Comparison of ENCODE assay signal across 8 cellular contexts in the genomic region with DNA sequence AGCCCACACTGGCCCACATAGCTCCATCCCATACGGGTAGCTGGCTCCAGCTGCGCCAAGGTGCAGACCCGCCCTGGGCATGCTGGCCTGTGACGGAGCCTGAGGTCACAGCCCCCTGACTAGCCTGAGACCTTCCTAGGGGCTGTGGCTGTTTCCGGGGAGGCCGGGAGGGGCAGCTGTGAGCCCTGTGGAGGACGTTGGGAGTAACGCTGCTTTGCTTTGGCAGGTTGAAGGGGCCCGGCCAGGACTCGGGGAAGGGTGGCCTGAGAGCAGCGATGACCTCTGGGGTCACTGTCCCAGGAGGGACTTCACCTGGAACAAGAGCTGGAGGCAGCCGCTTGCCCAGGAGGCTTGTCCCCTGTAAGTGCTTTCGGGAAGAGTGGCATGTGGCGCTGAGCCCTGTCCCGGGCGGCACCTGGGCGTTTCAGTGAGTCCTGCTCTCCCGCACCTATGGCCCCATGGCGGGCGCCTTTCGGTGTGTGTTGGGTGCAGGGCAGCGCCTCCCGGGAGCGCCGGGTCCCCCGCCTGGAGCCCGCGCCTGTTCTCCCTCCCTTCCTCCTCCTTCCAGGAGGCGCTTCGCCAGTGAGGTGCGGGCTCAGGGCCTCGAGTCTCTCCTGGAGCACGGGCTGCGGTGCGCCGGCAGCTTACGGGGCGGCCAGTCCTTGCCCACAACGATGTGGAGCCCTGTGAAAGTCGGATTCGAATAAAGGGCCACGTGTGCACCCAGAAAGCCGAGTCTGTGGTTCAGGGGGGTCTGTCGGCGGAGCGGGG. TPM values are rescaled to one million over a fixed set of nuclear protein-coding genes. Genes with fewer than 3 reads are reported as not detected.
DNase-seq lines count a peak whose midpoint lies in the region; ATAC-seq, FAIRE-seq and TF ChIP-seq lines count a peak whose summit lies in the region.

No MANE protein-coding gene starts in this region.

- H3K4me1 ChIP-seq in heart left ventricle (peaks cover 8 to 71% (median 64%) of the 10 kb centered on the region in 12 donors), mesodermal cell (ENCODE audit: control insufficient read depth, insufficient read depth, low read length, poor library complexity, severe bottlenecking) (peaks cover 35% of the 10 kb centered on the region)

- peaks cover 2 to 75% (median 59%) of the 10 kb centered on the region in 9 donors for H3K36me3 ChIP-seq in heart left ventricle
- H3K36me3 ChIP-seq in brain microvascular endothelial cell (replicated peaks), result peaks cover 45% of the 10 kb centered on the region
- peaks cover 68% of the 10 kb centered on the region for H3K36me3 ChIP-seq in mesodermal cell (ENCODE audit: control insufficient read depth, insufficient read depth, low read length)

- WGBS in heart left ventricle, 4 donors, result 71 to 81% (median 76%) methylated on average over 30 to 46 of the region's 46 CpGs
- 86 to 92% methylated on average over 34 to 39 of the region's 46 CpGs for WGBS in mesodermal cell (ENCODE audit: insufficient coverage in 2 of 2), 2 experiments

- no peaks in the 10 kb centered on the region for H3K27me3 ChIP-seq in heart left ventricle
- no peaks in the 10 kb centered on the region for H3K27me3 ChIP-seq in brain microvascular endothelial cell (replicated peaks)

- DNase-seq in heart left ventricle (peak in 1 of 5 donors; percentile 54), Right ventricle myocardium inferior (ENCODE audit: missing footprints) (no peak), brain microvascular endothelial cell (no peak), HTR-8/SVneo (ENCODE audit: insufficient read length, low spot score) (no peak), NCI-H1417 treated with DMSO at 0.1 percent for 48 hours (lab: John Stamatoyannopoulos, UW) (no peak), amniotic stem cell (lab: John Stamatoyannopoulos, UW) (no peak), medulla oblongata (ENCODE audit: extremely low spot score) (no peak)

- no peak for FAIRE-seq in HTR-8/SVneo (lab: Jason Lieb, UNC)

- peak overlapping the region in 10 of 12 donors; percentile 58 to 98 (median 78) for H3K4me3 ChIP-seq in heart left ventricle
- H3K4me3 ChIP-seq in brain microvascular endothelial cell (ENCODE audit: low read depth, low read length), result peak overlapping the region; percentile 43
- peak overlapping the region; percentile 52 for H3K4me3 ChIP-seq in mesodermal cell (ENCODE audit: extremely low read depth, insufficient read depth, low read length, poor library complexity, severe bottlenecking)

- no peak for ATAC-seq in heart left ventricle
- no peak for ATAC-seq in Right ventricle myocardium inferior

- H3K27ac ChIP-seq in heart left ventricle, result peak overlapping the region; percentile 86 to 100 (median 98)
- H3K27ac ChIP-seq in brain microvascular endothelial cell, result peak overlapping the region; percentile 94
- H3K27ac ChIP-seq in mesodermal cell (ENCODE audit: low read depth, low read length, severe bottlenecking), result peak overlapping the region; percentile 99

- in situ Hi-C loops in brain microvascular endothelial cell (cut with HindIII; ENCODE audit: low pct_ligation_motif_present, low sequenced_read_pairs), result no loop called here

- no peak for TF ChIP-seq POLR2A in heart left ventricle (IDR thresholded peaks at IDR 0.05)

- TF ChIP-seq CTCF in heart left ventricle (IDR thresholded peaks at IDR 0.05) (no peak), brain microvascular endothelial cell (IDR thresholded peaks at IDR 0.05; ENCODE audit: low read depth, low read length, missing control alignments) (no peak)

- intact Hi-C loops in heart left ventricle (cut with DNase I) (loop anchor here in 6 of 10 donors (5.0 to 10.0 kb wide), 7 partner anchors 81 to 781 kb away; a partner anchor contains a TSS), Right ventricle myocardium inferior (cut with DNase I) (no loop called here)

- H3K9me3 ChIP-seq in heart left ventricle (no peaks in the 10 kb centered on the region), mesodermal cell (ENCODE audit: control insufficient read depth, low read length) (no peaks in the 10 kb centered on the region)

RNA-seq across cellular contexts. Expression of a gene that starts 1.1 kb away (rescaled TPM):
- 10 to 100 TPM; 11.6 to 46.7 (median 18.7) TPM for total RNA-seq in heart left ventricle
- polyA plus RNA-seq in heart left ventricle, result 10 to 100 TPM; 23.8 to 56.4 TPM
- total RNA-seq in Right ventricle myocardium inferior, result 13.1 TPM
- 22.1 TPM for polyA plus RNA-seq in mesodermal cell (2013, experiment 1 of 2)
- 19.2 TPM for polyA plus RNA-seq in mesodermal cell (2013, experiment 2 of 2)

RNA-seq across cellular contexts. Expression of a gene that starts 5.1 kb away (rescaled TPM):
- total RNA-seq in heart left ventricle (100 to 1,000 TPM; 149 to 425 (median 269) TPM), Right ventricle myocardium inferior (219 TPM)
- 100 to 1,000 TPM; 217 to 282 TPM for polyA plus RNA-seq in heart left ventricle
- 231 TPM for polyA plus RNA-seq in mesodermal cell (2013, experiment 1 of 2)
- polyA plus RNA-seq in mesodermal cell (2013, experiment 2 of 2), result 221 TPM

RNA-seq across cellular contexts. Expression of a gene that starts 11.4 kb away (rescaled TPM):
- total RNA-seq in heart left ventricle (not detected), Right ventricle myocardium inferior (not detected)
- polyA plus RNA-seq in heart left ventricle, result not detected
- polyA plus RNA-seq in mesodermal cell (2013, experiment 1 of 2), result 21.0 TPM
- 13.1 TPM for polyA plus RNA-seq in mesodermal cell (2013, experiment 2 of 2)

RNA-seq across cellular contexts. Expression of a gene that starts 25.9 kb away (rescaled TPM):
- 100 to 1,000 TPM in 1 of 9 donors, 10 to 100 TPM in 8; 25.8 to 115 (median 60.5) TPM for total RNA-seq in heart left ventricle
- polyA plus RNA-seq in heart left ventricle, result 10 to 100 TPM; 31.5 to 33.6 TPM
- 62.8 TPM for total RNA-seq in Right ventricle myocardium inferior
- 101 TPM for polyA plus RNA-seq in mesodermal cell (2013, experiment 1 of 2)
- 84.0 TPM for polyA plus RNA-seq in mesodermal cell (2013, experiment 2 of 2)

RNA-seq across cellular contexts. Expression of a gene that starts 32.7 kb away (rescaled TPM):
- total RNA-seq in heart left ventricle, result 100 to 1,000 TPM; 201 to 584 (median 450) TPM
- polyA plus RNA-seq in heart left ventricle, result 1,000 to 10,000 TPM in 1 of 2 donors, 100 to 1,000 TPM in 1; 459 to 1,034 TPM
- 656 TPM for total RNA-seq in Right ventricle myocardium inferior
- polyA plus RNA-seq in mesodermal cell (2013, experiment 1 of 2), result 132 TPM
- 98.5 TPM for polyA plus RNA-seq in mesodermal cell (2013, experiment 2 of 2)
